ENCODE assay signal across 28 cellular contexts in genomic region chr2:105593221-105593967, GRCh38.
DNase-seq lines count a peak whose midpoint lies in the region; ATAC-seq, FAIRE-seq and TF ChIP-seq lines count a peak whose summit lies in the region.
"Had no signal": no experiment of that assay in that cellular context is flagged by ENCODE, and none has a peak within 500 bp of the region (broad histone marks: within the 10 kb centered on the region; RNA-seq: fewer than 3 reads in every experiment).

No MANE protein-coding gene starts in this region.

- H4K20me1 ChIP-seq in IMR-90 (ENCODE audit: insufficient read depth, low read length) (no peaks in the 10 kb centered on the region), K562 (replicated peaks; ENCODE audit: control insufficient read depth, insufficient read depth, low read length) (no peaks in the 10 kb centered on the region)

- H3K56ac ChIP-seq in IMR-90 (ENCODE audit: extremely low read depth, insufficient read depth, low read length): no peak overlapping the region

- in situ Hi-C loops in IMR-90 (cut with MboI; ENCODE audit: low sequenced_read_pairs) (no loop called here), K562 (cut with MboI) (no loop called here)

- H2BK20ac ChIP-seq in IMR-90 (ENCODE audit: low read depth, low read length): no peak overlapping the region

- H3K4me3 Mint-ChIP-seq in Calu3 (ENCODE audit: low read depth, unreplicated experiment): no peak overlapping the region
- H3K4me3 Mint-ChIP-seq: activated T-cell treated with anti-CD3 and anti-CD28 coated beads, Interleukin-2, amount 50 U/mL, for 24 hours; CD8-positive, alpha-beta T cell had no signal

- no peak overlapping the region for H2AK9ac ChIP-seq in IMR-90 (replicated peaks; ENCODE audit: low read depth, low read length, poor library complexity)

- dilution Hi-C loops in IMR-90 (cut with HindIII; ENCODE audit: low sequenced_read_pairs, unreplicated experiment): no loop called here

- no peak overlapping the region for H3K23ac ChIP-seq in IMR-90 (ENCODE audit: low read depth, low read length)

- no peak overlapping the region for H4K5ac ChIP-seq in IMR-90 (ENCODE audit: low read depth, low read length)

- no peak for FAIRE-seq in K562 (lab: Jason Lieb, UNC)
- FAIRE-seq: A549 had no signal

- no peak overlapping the region for H2BK120ac ChIP-seq in IMR-90 (ENCODE audit: low read depth, low read length)

- TF ChIP-seq POLR2A in IMR-90 (IDR thresholded peaks at IDR 0.05; ENCODE audit: low read depth, low read length): no peak
- no peak for TF ChIP-seq POLR2A in K562 (conservative IDR thresholded peaks at IDR 0.05)

- peaks cover 3% of the 10 kb centered on the region for H3K9me3 ChIP-seq in IMR-90 (ENCODE audit: control insufficient read depth, insufficient read depth, low read length)
- no peaks in the 10 kb centered on the region; the same call in 1 of the 2 replicates for H3K9me3 ChIP-seq in K562 (replicated peaks; ENCODE audit: control insufficient read depth, insufficient read depth, low read depth, low read length)
- H3K9me3 ChIP-seq: HAP-1, thoracic aorta, vagina had no signal

- intact Hi-C loops in Calu3 (cut with micrococcal nuclease; ENCODE audit: unreplicated experiment): no loop called here
- intact Hi-C loops in IMR-90 (cut with micrococcal nuclease): no loop called here
- intact Hi-C loops in K562 (cut with micrococcal nuclease): no loop called here

- CTCF ChIA-PET in Calu3 (lab: Charles Lee) (no interaction called here), IMR-90 (lab: Yijun Ruan, JAX) (no interaction called here), K562 (lab: Yijun Ruan, JAX; ENCODE audit: low intra/inter-chr PET ratio) (interaction anchor here (0.6 kb wide), 1 partner anchor 9 kb away, joined by 3 read pairs; no protein-coding TSS in a partner anchor)

- ATAC-seq in IMR-90 (ENCODE audit: low read depth) (no peak), K562 (peak; percentile 40; the same call in 1 of the 3 replicates), HG02623 (IDR thresholded peaks at IDR 0.05; ENCODE audit: unreplicated experiment) (no peak)
- ATAC-seq: A549; CD8-positive, alpha-beta T cell had no signal

- H3K4me1 ChIP-seq in IMR-90 (ENCODE audit: control insufficient read depth, insufficient read depth, low read length) (no peaks in the 10 kb centered on the region), K562 (replicated peaks in 1 of 2; ENCODE audit: control insufficient read depth in 2 of 2, insufficient read depth in 2 of 2, low read length in 2 of 2) (peaks cover 14 to 15% of the 10 kb centered on the region in 2 experiments; a peak in 4 of 5 replicates)
- H3K4me1 ChIP-seq: A549, vagina had no signal

- no peaks in the 10 kb centered on the region for H3K79me1 ChIP-seq in IMR-90 (ENCODE audit: low read depth in 1 of 2, low read length in 2 of 2)

- no peaks in the 10 kb centered on the region for H3K79me2 ChIP-seq in K562 (ENCODE audit: control insufficient read depth, insufficient read depth, low read length)

- POLR2A ChIA-PET in IMR-90 (lab: Charles Lee; ENCODE audit: unreplicated experiment): no interaction called here
- POLR2A ChIA-PET in K562 (lab: Yijun Ruan, JAX): interaction anchor here (1.3 kb wide), 1 partner anchor 8 kb away, joined by 3 read pairs; no protein-coding TSS in a partner anchor

- H3K4me3 ChIP-seq in IMR-90 (ENCODE audit: insufficient read depth, low read depth, low read length) (no peak overlapping the region), K562 (no peak overlapping the region)
- H3K4me3 ChIP-seq: A549, HAP-1, thoracic aorta, vagina had no signal

- no peak overlapping the region for H3K9ac ChIP-seq in IMR-90 (ENCODE audit: low read depth, low read length)
- H3K9ac ChIP-seq in K562 (ENCODE audit: insufficient read depth in 1 of 2, low read depth in 2 of 2, low read length in 2 of 2): no peak overlapping the region

- no peak overlapping the region for H2BK15ac ChIP-seq in IMR-90 (ENCODE audit: low read depth, low read length)

- H3K9me1 ChIP-seq in IMR-90 (ENCODE audit: insufficient read depth, low read length): no peaks in the 10 kb centered on the region
- H3K9me1 ChIP-seq in K562 (ENCODE audit: control insufficient read depth, insufficient read depth, low read length): no peaks in the 10 kb centered on the region

- no peak overlapping the region for H3K4me2 ChIP-seq in IMR-90 (ENCODE audit: low read depth, low read length)
- no peak overlapping the region for H3K4me2 ChIP-seq in K562 (ENCODE audit: insufficient read depth, low read length)
- H3K4me2 ChIP-seq: A549 had no signal

- H3K27me3 ChIP-seq in IMR-90 (ENCODE audit: control insufficient read depth, insufficient read depth, low read length) (peaks cover 18% of the 10 kb centered on the region), K562 (ENCODE audit: control insufficient read depth in 2 of 2, insufficient read depth in 2 of 2, low read length in 2 of 2) (no peaks in the 10 kb centered on the region)
- H3K27me3 ChIP-seq: vagina had no signal

- no peak overlapping the region for H2BK5ac ChIP-seq in IMR-90 (ENCODE audit: low read depth, low read length, poor library complexity, severe bottlenecking)

- no peak overlapping the region for H3K18ac ChIP-seq in IMR-90 (ENCODE audit: low read depth, low read length)

- no peaks in the 10 kb centered on the region for H3K36me3 ChIP-seq in IMR-90 (ENCODE audit: control insufficient read depth, insufficient read depth, low read length)
- no peaks in the 10 kb centered on the region for H3K36me3 ChIP-seq in K562 (ENCODE audit: control insufficient read depth, insufficient read depth, low read length)
- H3K36me3 ChIP-seq: HAP-1, thoracic aorta, vagina had no signal

- TF ChIP-seq RAD21 in IMR-90 (IDR thresholded peaks at IDR 0.05; ENCODE audit: low read length) (no peak), K562 (CRISPR knock-in tag; conservative IDR thresholded peaks at IDR 0.05 in 1 of 2, IDR thresholded peaks at IDR 0.05 in 1 of 2) (no peak; a peak in 1 of 4 replicates)

- peaks cover 5% of the 10 kb centered on the region for H3K36me3 Mint-ChIP-seq in Calu3 (ENCODE audit: insufficient read depth, unreplicated experiment)

- peak overlapping the region; percentile 89 for H3K27ac Mint-ChIP-seq in Calu3 (ENCODE audit: unreplicated experiment)
- H3K27ac Mint-ChIP-seq: activated T-cell treated with anti-CD3 and anti-CD28 coated beads, Interleukin-2, amount 50 U/mL, for 24 hours; CD8-positive, alpha-beta T cell had no signal

- no peak for DNase-seq in Calu3
- DNase-seq in IMR-90: peak; percentile 2
- no peak for DNase-seq in K562 (ENCODE audit: extremely low read depth in 1 of 4, low spot score in 3 of 4)
- DNase-seq in kidney tubule cell (ENCODE audit: low spot score): peak; percentile 22
- no peak for DNase-seq in stimulated activated CD4-positive, alpha-beta T cell treated with anti-CD3 and anti-CD28 coated beads, Interleukin-1b, Interleukin-23, amount 100 ng/mL, for 48 hours
- no peak for DNase-seq in globus pallidus (ENCODE audit: low spot score)
- DNase-seq in DMS79 treated with DMSO at 0.1 percent for 48 hours (lab: John Stamatoyannopoulos, UW): no peak
- DNase-seq: activated CD4-positive, alpha-beta T cell treated with anti-CD3 and anti-CD28 coated beads for 48 hours; activated T-cell treated with anti-CD3 and anti-CD28 coated beads, Interleukin-2, amount 50 U/mL, for 24 hours; CD8-positive, alpha-beta T cell; DMS153; GF-D8; head of caudate nucleus; left cardiac atrium; NCI-H1105 treated with DMSO at 0.1 percent for 48 hours; NCI-H2081; NCI-H226; NCI-H748 treated with DMSO at 0.1 percent for 48 hours; posterior cingulate gyrus; stimulated activated naive CD4-positive, alpha-beta T cell treated with Interleukin-2 at 50 U/mL for 16 hours; T-helper 2 cell had no signal

- no peaks in the 10 kb centered on the region for H3K27me3 Mint-ChIP-seq in Calu3 (ENCODE audit: unreplicated experiment)
- H3K27me3 Mint-ChIP-seq: activated T-cell treated with anti-CD3 and anti-CD28 coated beads, Interleukin-2, amount 50 U/mL, for 24 hours had no signal

- H3K4ac ChIP-seq in IMR-90 (ENCODE audit: low read depth, low read length): no peak overlapping the region

- no peak overlapping the region for H2AFZ ChIP-seq in IMR-90 (replicated peaks; ENCODE audit: low read length, poor library complexity)
- no peak overlapping the region for H2AFZ ChIP-seq in K562 (ENCODE audit: low read depth, low read length)

- 74% methylated on average over 4 of the region's 11 CpGs; no CpG with 5 or more reads in 1 of the 2 experiments for WGBS in IMR-90 (ENCODE audit: extremely low coverage in 2 of 2, insufficient read length in 1 of 2), 2 experiments
- 62% methylated on average over 11 of the region's 11 CpGs for WGBS in K562 (ENCODE audit: insufficient coverage, low coverage, missing lambda C conversion rate)

- H4K8ac ChIP-seq in IMR-90 (ENCODE audit: low read depth in 2 of 2, low read length in 2 of 2): no peak overlapping the region

- no peak overlapping the region for H4K91ac ChIP-seq in IMR-90 (ENCODE audit: insufficient read depth, low read depth, low read length)

- no peak for TF ChIP-seq EP300 in K562 (IDR thresholded peaks at IDR 0.05; ENCODE audit: low read length)

- H3K14ac ChIP-seq in IMR-90 (replicated peaks; ENCODE audit: low read depth, low read length): no peak overlapping the region

- H3K9me3 Mint-ChIP-seq in Calu3 (ENCODE audit: low read depth, unreplicated experiment): peaks cover 4% of the 10 kb centered on the region

- no peak overlapping the region for H2AK5ac ChIP-seq in IMR-90 (ENCODE audit: low read depth, low read length)

- H3K27ac ChIP-seq in IMR-90 (ENCODE audit: insufficient read depth, low read length) (no peak overlapping the region), K562 (ENCODE audit: extremely low read depth, low read depth, low read length) (no peak overlapping the region)
- H3K27ac ChIP-seq: A549, epithelial cell of prostate, thoracic aorta, vagina, VCaP had no signal

- TF ChIP-seq CTCF in Calu3 (IDR thresholded peaks at IDR 0.05; ENCODE audit: unreplicated experiment) (no peak), IMR-90 (conservative IDR thresholded peaks at IDR 0.05; ENCODE audit: low read depth, low read length) (no peak), K562 (IDR thresholded peaks at IDR 0.05 in 2 of 3, conservative IDR thresholded peaks at IDR 0.05 in 1 of 3; ENCODE audit: insufficient read depth in 2 of 3, low read depth in 1 of 3, low read length in 3 of 3) (peak in 2 of 3 experiments; percentile 11 to 18; a peak in 2 of 6 replicates)

- peaks cover 55% of the 10 kb centered on the region for H3K4me1 Mint-ChIP-seq in Calu3 (ENCODE audit: low read depth, unreplicated experiment)

- BruUV-seq in Calu3 (replicated peaks; lab: Mats Ljungman, UMichigan): no TSS peak
- BruUV-seq in IMR-90 (replicated peaks; lab: Mats Ljungman, UMichigan): no TSS peak
- no TSS peak for BruUV-seq in K562 (replicated peaks; lab: Mats Ljungman, UMichigan)

TF ChIP-seq in IMR-90, 13 proteins besides CTCF, POLR2A, EP300 and RAD21 (continues in another document):
- TF ChIP-seq MXI1 (IDR thresholded peaks at IDR 0.05; ENCODE audit: borderline replicate concordance, low read depth, low read length): no peak
- no peak for TF ChIP-seq SMC3 (IDR thresholded peaks at IDR 0.05; ENCODE audit: low read depth, low read length)
- TF ChIP-seq RCOR1 (IDR thresholded peaks at IDR 0.05; ENCODE audit: insufficient replicate concordance, low read length): no peak

Comparison
In these comparisons a context has a peak if more than half of its experiments do, and no peak if none do; other contexts are left out.
1. DNase-seq: peak in IMR-90 (single experiment) and kidney tubule cell (single experiment); none in Calu3 (single experiment), K562 (0 of 4), stimulated activated CD4-positive, alpha-beta T cell treated with anti-CD3 and anti-CD28 coated beads, Interleukin-1b, Interleukin-23, amount 100 ng/mL, for 48 hours (single experiment), globus pallidus (single experiment) and DMS79 treated with DMSO at 0.1 percent for 48 hours (single experiment).
2. CTCF ChIP-seq: peak in K562 (2 of 3); none in Calu3 (single experiment) and IMR-90 (single experiment).